1 cellular context compared by ENCODE assay signal in genomic region chr12:120488057-120488660, GRCh38.
TF ChIP-seq lines count a peak whose summit lies in the region.

No MANE protein-coding gene starts in this region.

TF ChIP-seq in K562, 482 proteins besides CTCF, POLR2A, EP300 and RAD21:
- TF ChIP-seq ZNF282 (CRISPR knock-in tag; IDR thresholded peaks at IDR 0.05) = no peak
- TF ChIP-seq SPI1 (IDR thresholded peaks at IDR 0.05; ENCODE audit: borderline replicate concordance, low read depth, low read length) = 0 out of 2 replicates have a peak, but pooled peaks have one; percentile 0
- no peak for TF ChIP-seq ZNF124 (CRISPR knock-in tag; IDR thresholded peaks at IDR 0.05)
- no peak for TF ChIP-seq RBM25 (IDR thresholded peaks at IDR 0.05; ENCODE audit: low read depth, low read length, severe bottlenecking)
- TF ChIP-seq RERE (CRISPR knock-in tag; IDR thresholded peaks at IDR 0.05; ENCODE audit: borderline replicate concordance) = no peak
- no peak for TF ChIP-seq TEAD4 (IDR thresholded peaks at IDR 0.05; ENCODE audit: low read length)
- no peak for TF ChIP-seq TEAD4 (CRISPR knock-in tag; IDR thresholded peaks at IDR 0.05; ENCODE audit: borderline replicate concordance)
- TF ChIP-seq TCF3 (CRISPR knock-in tag; IDR thresholded peaks at IDR 0.05) = peak; percentile 11; the same call in 1 of the 2 replicates
- TF ChIP-seq, protein P1, sequence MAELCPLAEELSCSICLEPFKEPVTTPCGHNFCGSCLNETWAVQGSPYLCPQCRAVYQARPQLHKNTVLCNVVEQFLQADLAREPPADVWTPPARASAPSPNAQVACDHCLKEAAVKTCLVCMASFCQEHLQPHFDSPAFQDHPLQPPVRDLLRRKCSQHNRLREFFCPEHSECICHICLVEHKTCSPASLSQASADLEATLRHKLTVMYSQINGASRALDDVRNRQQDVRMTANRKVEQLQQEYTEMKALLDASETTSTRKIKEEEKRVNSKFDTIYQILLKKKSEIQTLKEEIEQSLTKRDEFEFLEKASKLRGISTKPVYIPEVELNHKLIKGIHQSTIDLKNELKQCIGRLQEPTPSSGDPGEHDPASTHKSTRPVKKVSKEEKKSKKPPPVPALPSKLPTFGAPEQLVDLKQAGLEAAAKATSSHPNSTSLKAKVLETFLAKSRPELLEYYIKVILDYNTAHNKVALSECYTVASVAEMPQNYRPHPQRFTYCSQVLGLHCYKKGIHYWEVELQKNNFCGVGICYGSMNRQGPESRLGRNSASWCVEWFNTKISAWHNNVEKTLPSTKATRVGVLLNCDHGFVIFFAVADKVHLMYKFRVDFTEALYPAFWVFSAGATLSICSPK (IDR thresholded peaks at IDR 0.05; ENCODE audit: borderline replicate concordance) = no peak
- no peak for TF ChIP-seq ZNF583 (CRISPR knock-in tag; IDR thresholded peaks at IDR 0.05)
- no peak for TF ChIP-seq RHOXF2B (CRISPR knock-in tag; conservative IDR thresholded peaks at IDR 0.05)
- TF ChIP-seq E2F3 (CRISPR knock-in tag; IDR thresholded peaks at IDR 0.05) = no peak
- TF ChIP-seq, protein P2, sequence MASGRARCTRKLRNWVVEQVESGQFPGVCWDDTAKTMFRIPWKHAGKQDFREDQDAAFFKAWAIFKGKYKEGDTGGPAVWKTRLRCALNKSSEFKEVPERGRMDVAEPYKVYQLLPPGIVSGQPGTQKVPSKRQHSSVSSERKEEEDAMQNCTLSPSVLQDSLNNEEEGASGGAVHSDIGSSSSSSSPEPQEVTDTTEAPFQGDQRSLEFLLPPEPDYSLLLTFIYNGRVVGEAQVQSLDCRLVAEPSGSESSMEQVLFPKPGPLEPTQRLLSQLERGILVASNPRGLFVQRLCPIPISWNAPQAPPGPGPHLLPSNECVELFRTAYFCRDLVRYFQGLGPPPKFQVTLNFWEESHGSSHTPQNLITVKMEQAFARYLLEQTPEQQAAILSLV (tag; IDR thresholded peaks at IDR 0.05) = no peak
- TF ChIP-seq, protein P3, sequence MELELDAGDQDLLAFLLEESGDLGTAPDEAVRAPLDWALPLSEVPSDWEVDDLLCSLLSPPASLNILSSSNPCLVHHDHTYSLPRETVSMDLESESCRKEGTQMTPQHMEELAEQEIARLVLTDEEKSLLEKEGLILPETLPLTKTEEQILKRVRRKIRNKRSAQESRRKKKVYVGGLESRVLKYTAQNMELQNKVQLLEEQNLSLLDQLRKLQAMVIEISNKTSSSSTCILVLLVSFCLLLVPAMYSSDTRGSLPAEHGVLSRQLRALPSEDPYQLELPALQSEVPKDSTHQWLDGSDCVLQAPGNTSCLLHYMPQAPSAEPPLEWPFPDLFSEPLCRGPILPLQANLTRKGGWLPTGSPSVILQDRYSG (tag; conservative IDR thresholded peaks at IDR 0.05; ENCODE audit: low read depth) = no peak
- no peak for TF ChIP-seq LCOR (CRISPR knock-in tag; IDR thresholded peaks at IDR 0.05)
- TF ChIP-seq, protein P4, sequence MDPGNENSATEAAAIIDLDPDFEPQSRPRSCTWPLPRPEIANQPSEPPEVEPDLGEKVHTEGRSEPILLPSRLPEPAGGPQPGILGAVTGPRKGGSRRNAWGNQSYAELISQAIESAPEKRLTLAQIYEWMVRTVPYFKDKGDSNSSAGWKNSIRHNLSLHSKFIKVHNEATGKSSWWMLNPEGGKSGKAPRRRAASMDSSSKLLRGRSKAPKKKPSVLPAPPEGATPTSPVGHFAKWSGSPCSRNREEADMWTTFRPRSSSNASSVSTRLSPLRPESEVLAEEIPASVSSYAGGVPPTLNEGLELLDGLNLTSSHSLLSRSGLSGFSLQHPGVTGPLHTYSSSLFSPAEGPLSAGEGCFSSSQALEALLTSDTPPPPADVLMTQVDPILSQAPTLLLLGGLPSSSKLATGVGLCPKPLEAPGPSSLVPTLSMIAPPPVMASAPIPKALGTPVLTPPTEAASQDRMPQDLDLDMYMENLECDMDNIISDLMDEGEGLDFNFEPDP (CRISPR knock-in tag; IDR thresholded peaks at IDR 0.05) = no peak
- no peak for TF ChIP-seq ELF1 (tag; IDR thresholded peaks at IDR 0.05)
- TF ChIP-seq E4F1 (CRISPR knock-in tag; IDR thresholded peaks at IDR 0.05; ENCODE audit: borderline replicate concordance) = no peak
- TF ChIP-seq GABPB2 (CRISPR knock-in tag; conservative IDR thresholded peaks at IDR 0.05) = no peak
- 0 out of 2 replicates have a peak, but pooled peaks have one; percentile 62 for TF ChIP-seq ELF4 (CRISPR knock-in tag; IDR thresholded peaks at IDR 0.05)
- no peak for TF ChIP-seq NEUROD1 (IDR thresholded peaks at IDR 0.05; ENCODE audit: borderline replicate concordance, low read depth, low read length, partially characterized antibody)
- TF ChIP-seq PML (IDR thresholded peaks at IDR 0.05; ENCODE audit: low read length) = no peak
- TF ChIP-seq, protein P5, sequence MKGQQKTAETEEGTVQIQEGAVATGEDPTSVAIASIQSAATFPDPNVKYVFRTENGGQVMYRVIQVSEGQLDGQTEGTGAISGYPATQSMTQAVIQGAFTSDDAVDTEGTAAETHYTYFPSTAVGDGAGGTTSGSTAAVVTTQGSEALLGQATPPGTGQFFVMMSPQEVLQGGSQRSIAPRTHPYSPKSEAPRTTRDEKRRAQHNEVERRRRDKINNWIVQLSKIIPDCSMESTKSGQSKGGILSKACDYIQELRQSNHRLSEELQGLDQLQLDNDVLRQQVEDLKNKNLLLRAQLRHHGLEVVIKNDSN (CRISPR knock-in tag; IDR thresholded peaks at IDR 0.05) = no peak
- no peak for TF ChIP-seq PTBP1 (IDR thresholded peaks at IDR 0.05; ENCODE audit: low read depth, low read length)
- no peak for TF ChIP-seq FOXJ3 (CRISPR knock-in tag; IDR thresholded peaks at IDR 0.05)
- no peak for TF ChIP-seq ARID2 (IDR thresholded peaks at IDR 0.05)
- 0 out of 2 replicates have a peak, but pooled peaks have one; percentile 3 for TF ChIP-seq MYC (IDR thresholded peaks at IDR 0.05; ENCODE audit: low read depth, low read length)
- no peak for TF ChIP-seq MYC (CRISPR knock-in tag; IDR thresholded peaks at IDR 0.05; ENCODE audit: borderline replicate concordance, low read depth)
- TF ChIP-seq, protein P6, sequence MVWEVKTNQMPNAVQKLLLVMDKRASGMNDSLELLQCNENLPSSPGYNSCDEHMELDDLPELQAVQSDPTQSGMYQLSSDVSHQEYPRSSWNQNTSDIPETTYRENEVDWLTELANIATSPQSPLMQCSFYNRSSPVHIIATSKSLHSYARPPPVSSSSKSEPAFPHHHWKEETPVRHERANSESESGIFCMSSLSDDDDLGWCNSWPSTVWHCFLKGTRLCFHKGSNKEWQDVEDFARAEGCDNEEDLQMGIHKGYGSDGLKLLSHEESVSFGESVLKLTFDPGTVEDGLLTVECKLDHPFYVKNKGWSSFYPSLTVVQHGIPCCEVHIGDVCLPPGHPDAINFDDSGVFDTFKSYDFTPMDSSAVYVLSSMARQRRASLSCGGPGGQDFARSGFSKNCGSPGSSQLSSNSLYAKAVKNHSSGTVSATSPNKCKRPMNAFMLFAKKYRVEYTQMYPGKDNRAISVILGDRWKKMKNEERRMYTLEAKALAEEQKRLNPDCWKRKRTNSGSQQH (CRISPR knock-in tag; IDR thresholded peaks at IDR 0.05) = no peak
- no peak for TF ChIP-seq SIN3B (IDR thresholded peaks at IDR 0.05; ENCODE audit: low read depth)
- no peak for TF ChIP-seq KDM1A (IDR thresholded peaks at IDR 0.05)
- no peak for TF ChIP-seq HNRNPK (IDR thresholded peaks at IDR 0.05; ENCODE audit: low read depth, low read length, poor library complexity, severe bottlenecking)
- no peak for TF ChIP-seq ZNF121 (CRISPR knock-in tag; conservative IDR thresholded peaks at IDR 0.05)
- TF ChIP-seq, protein P7, sequence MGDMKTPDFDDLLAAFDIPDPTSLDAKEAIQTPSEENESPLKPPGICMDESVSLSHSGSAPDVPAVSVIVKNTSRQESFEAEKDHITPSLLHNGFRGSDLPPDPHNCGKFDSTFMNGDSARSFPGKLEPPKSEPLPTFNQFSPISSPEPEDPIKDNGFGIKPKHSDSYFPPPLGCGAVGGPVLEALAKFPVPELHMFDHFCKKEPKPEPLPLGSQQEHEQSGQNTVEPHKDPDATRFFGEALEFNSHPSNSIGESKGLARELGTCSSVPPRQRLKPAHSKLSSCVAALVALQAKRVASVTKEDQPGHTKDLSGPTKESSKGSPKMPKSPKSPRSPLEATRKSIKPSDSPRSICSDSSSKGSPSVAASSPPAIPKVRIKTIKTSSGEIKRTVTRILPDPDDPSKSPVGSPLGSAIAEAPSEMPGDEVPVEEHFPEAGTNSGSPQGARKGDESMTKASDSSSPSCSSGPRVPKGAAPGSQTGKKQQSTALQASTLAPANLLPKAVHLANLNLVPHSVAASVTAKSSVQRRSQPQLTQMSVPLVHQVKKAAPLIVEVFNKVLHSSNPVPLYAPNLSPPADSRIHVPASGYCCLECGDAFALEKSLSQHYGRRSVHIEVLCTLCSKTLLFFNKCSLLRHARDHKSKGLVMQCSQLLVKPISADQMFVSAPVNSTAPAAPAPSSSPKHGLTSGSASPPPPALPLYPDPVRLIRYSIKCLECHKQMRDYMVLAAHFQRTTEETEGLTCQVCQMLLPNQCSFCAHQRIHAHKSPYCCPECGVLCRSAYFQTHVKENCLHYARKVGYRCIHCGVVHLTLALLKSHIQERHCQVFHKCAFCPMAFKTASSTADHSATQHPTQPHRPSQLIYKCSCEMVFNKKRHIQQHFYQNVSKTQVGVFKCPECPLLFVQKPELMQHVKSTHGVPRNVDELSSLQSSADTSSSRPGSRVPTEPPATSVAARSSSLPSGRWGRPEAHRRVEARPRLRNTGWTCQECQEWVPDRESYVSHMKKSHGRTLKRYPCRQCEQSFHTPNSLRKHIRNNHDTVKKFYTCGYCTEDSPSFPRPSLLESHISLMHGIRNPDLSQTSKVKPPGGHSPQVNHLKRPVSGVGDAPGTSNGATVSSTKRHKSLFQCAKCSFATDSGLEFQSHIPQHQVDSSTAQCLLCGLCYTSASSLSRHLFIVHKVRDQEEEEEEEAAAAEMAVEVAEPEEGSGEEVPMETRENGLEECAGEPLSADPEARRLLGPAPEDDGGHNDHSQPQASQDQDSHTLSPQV (IDR thresholded peaks at IDR 0.05) = peak; percentile 46; the same call in 1 of the 2 replicates
- peak; percentile 17 for TF ChIP-seq RBBP5 (IDR thresholded peaks at IDR 0.05; ENCODE audit: borderline replicate concordance, insufficient read depth, low read length, poor library complexity, severe bottlenecking)
- no peak for TF ChIP-seq CTCFL (IDR thresholded peaks at IDR 0.05; ENCODE audit: borderline replicate concordance, insufficient read depth, low read depth, low read length, poor library complexity, severe bottlenecking)
